Comparison of ENCODE assay signal across 11 cellular contexts in genomic region chr11:32332990-32333334, GRCh38.
DNase-seq lines count a peak whose midpoint lies in the region; ATAC-seq, FAIRE-seq and TF ChIP-seq lines count a peak whose summit lies in the region.
"Had no signal": no experiment of that assay in that cellular context is flagged by ENCODE, and none has a peak within 500 bp of the region (broad histone marks: within the 10 kb centered on the region; RNA-seq: fewer than 3 reads in every experiment).

No MANE protein-coding gene starts in this region.

- WGBS in GM12878 (ENCODE audit: insufficient coverage, insufficient replicate concordance, low lambda C conversion rate, missing lambda C conversion rate), result 44% methylated on average over 14 of the region's 14 CpGs
- WGBS in mesendoderm (ENCODE audit: extremely low coverage, insufficient coverage, low lambda C conversion rate), result no CpG with 5 or more reads among the region's 14 CpGs
- 6 to 9% methylated on average over 14 of the region's 14 CpGs for WGBS in testis, 2 donors

- peak overlapping the region; percentile 90 for H3K56ac ChIP-seq in mesendoderm (ENCODE audit: low read length)

- H3K9ac ChIP-seq in GM12878 (ENCODE audit: control insufficient read depth, insufficient read depth, low read length) (no peak overlapping the region), mesendoderm (ENCODE audit: low read length) (peak overlapping the region; percentile 53)

- no peak overlapping the region for H2BK120ac ChIP-seq in mesendoderm (ENCODE audit: low read depth, low read length)

- H3K9me3 ChIP-seq in GM12878 (replicated peaks; ENCODE audit: control insufficient read depth, insufficient read depth, low read length), result no peaks in the 10 kb centered on the region
- H3K9me3 ChIP-seq in testis, result no peaks in the 10 kb centered on the region

- no peak overlapping the region for H3K4me3 ChIP-seq in GM12878
- no peak overlapping the region for H3K4me3 ChIP-seq in mesendoderm (ENCODE audit: low read length)
- peak overlapping the region; percentile 43 to 60 for H3K4me3 ChIP-seq in testis

- ATAC-seq in GM12878, result no peak
- ATAC-seq in GM21423 (IDR thresholded peaks at IDR 0.05; ENCODE audit: unreplicated experiment), result no peak

- H4K8ac ChIP-seq in mesendoderm (ENCODE audit: low read depth, low read length), result no peak overlapping the region

- no TSS peak for BruUV-seq in GM12878 (replicated peaks; lab: Mats Ljungman, UMichigan)

- peaks cover 17% of the 10 kb centered on the region for H3K4me1 Mint-ChIP-seq in activated T-cell treated with anti-CD3 and anti-CD28 coated beads, Interleukin-2, amount 50 U/mL, for 24 hours (ENCODE audit: low read depth)

- H4K5ac ChIP-seq in mesendoderm (ENCODE audit: low read length), result no peak overlapping the region

- H2BK15ac ChIP-seq in mesendoderm (replicated peaks; ENCODE audit: low read depth), result no peak overlapping the region

- H3K79me1 ChIP-seq in mesendoderm (ENCODE audit: low read length), result no peaks in the 10 kb centered on the region

- TF ChIP-seq CTCF in GM12878 (IDR thresholded peaks at IDR 0.05 in 2 of 3, conservative IDR thresholded peaks at IDR 0.05 in 1 of 3; ENCODE audit: control insufficient read depth in 2 of 3, extremely low read depth in 1 of 3, insufficient read depth in 1 of 3, low read depth in 3 of 3, low read length in 3 of 3) (no peak), testis (IDR thresholded peaks at IDR 0.05) (no peak)

- 0 out of 2 replicates have a peak overlapping the region, but pooled peaks have one; percentile 2 for H2AFZ ChIP-seq in GM12878 (ENCODE audit: control insufficient read depth, low read depth, low read length)

- H2AK5ac ChIP-seq in mesendoderm (ENCODE audit: low read length), result no peak overlapping the region

- CTCF ChIA-PET in GM12878 (lab: Yijun Ruan, JAX), result interaction anchor here (0.7 to 1.6 kb wide), 4 partner anchors 9 to 115 kb away, joined by 3 to 5 read pairs (median 3); no protein-coding TSS in a partner anchor

- TF ChIP-seq EP300 in GM12878 (IDR thresholded peaks at IDR 0.05; ENCODE audit: borderline replicate concordance in 1 of 2, control insufficient read depth in 1 of 2, low read depth in 2 of 2, low read length in 2 of 2), result no peak

- in situ Hi-C loops in GM12878 (cut with MboI), result no loop called here

- no peak for FAIRE-seq in GM12878 (lab: Jason Lieb, UNC)

- H2BK5ac ChIP-seq in mesendoderm (ENCODE audit: low read length), result no peak overlapping the region

- H3K4me1 ChIP-seq in GM12878 (ENCODE audit: control insufficient read depth, insufficient read depth, low read length), result no peaks in the 10 kb centered on the region
- peaks cover 2% of the 10 kb centered on the region for H3K4me1 ChIP-seq in mesendoderm (ENCODE audit: control insufficient read depth, low read depth, low read length)
- peaks cover 27% of the 10 kb centered on the region for H3K4me1 ChIP-seq in testis

- H3K4me2 ChIP-seq in GM12878 (ENCODE audit: control insufficient read depth, insufficient read depth) (peak overlapping the region; percentile 33; the same call in 1 of the 2 replicates), mesendoderm (ENCODE audit: low read length) (peak overlapping the region; percentile 91)

- TF ChIP-seq POLR2A in GM12878 (IDR thresholded peaks at IDR 0.05; ENCODE audit: low read depth, low read length) (no peak), testis (IDR thresholded peaks at IDR 0.05) (no peak)

- H3K23ac ChIP-seq in mesendoderm (ENCODE audit: low read length), result no peak overlapping the region

- no peak overlapping the region for H3K27ac Mint-ChIP-seq in activated T-cell treated with anti-CD3 and anti-CD28 coated beads, Interleukin-2, amount 50 U/mL, for 24 hours

- intact Hi-C loops in GM12878 (cut with micrococcal nuclease; ENCODE audit: unreplicated experiment), result no loop called here
- intact Hi-C loops in testis (cut with DNase I; ENCODE audit: low total_unique reads), result no loop called here

- peak overlapping the region; percentile 69 for H3K4me3 Mint-ChIP-seq in activated T-cell treated with anti-CD3 and anti-CD28 coated beads, Interleukin-2, amount 50 U/mL, for 24 hours

- H3K27me3 ChIP-seq in GM12878 (replicated peaks in 1 of 2; ENCODE audit: control insufficient read depth in 2 of 2, insufficient read depth in 2 of 2, low read length in 1 of 2) (peaks cover 1 to 6% of the 10 kb centered on the region in 2 experiments; a peak in 2 of 4 replicates), mesendoderm (ENCODE audit: insufficient read depth, low read length, poor library complexity) (no peaks in the 10 kb centered on the region), testis (no peaks in the 10 kb centered on the region)

- SMC1A ChIA-PET in GM12878 (lab: Charles Lee; ENCODE audit: uncharacterized antibody, unreplicated experiment), result interaction anchor here (0.6 kb wide), 1 partner anchor 103 kb away, joined by 3 read pairs; no protein-coding TSS in a partner anchor

- H3K27ac ChIP-seq in GM12878 (ENCODE audit: control insufficient read depth, insufficient read depth) (no peak overlapping the region), mesendoderm (ENCODE audit: low read depth, low read length) (no peak overlapping the region), testis (peak overlapping the region; percentile 74 to 75)
- H3K27ac ChIP-seq: epithelial cell of prostate, VCaP had no signal

- POLR2A ChIA-PET in GM12878 (lab: Charles Lee), result interaction anchor here (0.6 kb wide), 1 partner anchor 15 kb away, joined by 4 read pairs; no protein-coding TSS in a partner anchor

- no peaks in the 10 kb centered on the region for H3K36me3 Mint-ChIP-seq in activated T-cell treated with anti-CD3 and anti-CD28 coated beads, Interleukin-2, amount 50 U/mL, for 24 hours (ENCODE audit: low read depth)

- RAD21 ChIA-PET in GM12878 (lab: Charles Lee; ENCODE audit: unreplicated experiment), result no interaction called here

- H3K79me2 ChIP-seq in GM12878 (ENCODE audit: control insufficient read depth, insufficient read depth, low read length), result no peaks in the 10 kb centered on the region
- H3K79me2 ChIP-seq in mesendoderm (ENCODE audit: control insufficient read depth, insufficient read depth, low read length), result no peaks in the 10 kb centered on the region

- H3K36me3 ChIP-seq in GM12878 (ENCODE audit: control insufficient read depth in 2 of 2, insufficient read depth in 2 of 2, low read length in 1 of 2), result no peaks in the 10 kb centered on the region
- no peaks in the 10 kb centered on the region for H3K36me3 ChIP-seq in mesendoderm (ENCODE audit: control insufficient read depth, insufficient read depth, low read length)
- no peaks in the 10 kb centered on the region for H3K36me3 ChIP-seq in testis (ENCODE audit: low read depth, missing control alignments)

- H4K20me1 ChIP-seq in GM12878 (ENCODE audit: control insufficient read depth, insufficient read depth), result no peaks in the 10 kb centered on the region

- H3K18ac ChIP-seq in mesendoderm (ENCODE audit: low read length), result no peak overlapping the region

- no peak overlapping the region for H3K4ac ChIP-seq in mesendoderm (ENCODE audit: low read depth, low read length)

- H3K27me3 Mint-ChIP-seq in activated T-cell treated with anti-CD3 and anti-CD28 coated beads, Interleukin-2, amount 50 U/mL, for 24 hours, result peaks cover 63% of the 10 kb centered on the region

- DNase-seq in activated T-cell treated with anti-CD3 and anti-CD28 coated beads, Interleukin-2, amount 50 U/mL, for 24 hours, result no peak
- DNase-seq in activated T-cell treated with anti-CD3 and anti-CD28 coated beads, Interleukin-2, amount 50 U/mL, for 48 hours, result no peak
- DNase-seq in GM12878 (ENCODE audit: low read depth, low spot score) (no peak), mesendoderm (no peak), testis (peak; percentile 37), SKM-1 (lab: John Stamatoyannopoulos, UW; ENCODE audit: unreplicated experiment) (no peak), A172 (ENCODE audit: low spot score) (no peak)
- DNase-seq: NCI-H1930 had no signal

- peaks cover 4% of the 10 kb centered on the region for H3K9me3 Mint-ChIP-seq in activated T-cell treated with anti-CD3 and anti-CD28 coated beads, Interleukin-2, amount 50 U/mL, for 24 hours

- TF ChIP-seq RAD21 in GM12878 (IDR thresholded peaks at IDR 0.05; ENCODE audit: insufficient read depth, low read depth, low read length), result no peak

TF ChIP-seq in GM12878, 131 proteins besides CTCF, POLR2A, EP300 and RAD21 (continues in another document):
- no peak for TF ChIP-seq BHLHE40 (IDR thresholded peaks at IDR 0.05; ENCODE audit: borderline replicate concordance in 1 of 2, low read depth in 2 of 2, low read length in 1 of 2)
- TF ChIP-seq CREB1 (IDR thresholded peaks at IDR 0.05; ENCODE audit: low read depth), result no peak
- TF ChIP-seq NFXL1 (IDR thresholded peaks at IDR 0.05; ENCODE audit: borderline replicate concordance), result no peak
- no peak for TF ChIP-seq NR2F1 (conservative IDR thresholded peaks at IDR 0.05)

Comparison
In these comparisons a context has a peak if more than half of its experiments do, and no peak if none do; other contexts are left out.
1. H3K27ac ChIP-seq: peak in testis (2 of 2); none in GM12878 (single experiment) and mesendoderm (single experiment).
2. H3K4me3 ChIP-seq: peak in testis (2 of 2); none in GM12878 (single experiment) and mesendoderm (single experiment).